33 cellular contexts compared by ENCODE assay signal in the genomic region with DNA sequence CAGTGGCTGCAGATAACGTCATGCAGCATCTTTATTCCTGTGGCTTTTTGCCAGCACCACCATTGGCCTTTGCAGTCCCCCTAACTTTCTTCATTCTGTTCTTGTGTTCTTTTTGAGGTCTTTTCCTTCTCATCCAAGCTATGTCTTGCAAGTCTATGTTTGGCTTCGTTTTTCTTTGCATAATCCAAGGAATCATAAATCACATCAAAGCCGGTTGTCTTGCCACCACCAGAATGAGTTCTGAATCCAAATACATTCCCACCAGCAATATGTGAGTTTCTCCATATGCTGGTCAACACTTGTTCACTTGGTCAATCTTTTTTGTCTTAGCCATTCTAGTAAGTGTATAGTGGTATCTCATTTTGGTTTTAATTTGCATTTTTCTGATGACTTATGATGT.
DNase-seq lines count a peak whose midpoint lies in the region; ATAC-seq, FAIRE-seq and TF ChIP-seq lines count a peak whose summit lies in the region.
"Had no signal": no experiment of that assay in that cellular context is flagged by ENCODE, and none has a peak within 500 bp of the region (broad histone marks: within the 10 kb centered on the region; RNA-seq: fewer than 3 reads in every experiment).

No MANE protein-coding gene starts in this region.

- in situ Hi-C loops in K562 (cut with MboI), result loop anchor here (25.0 kb wide), 1 partner anchor 860 kb away; no protein-coding TSS in a partner anchor

- no peaks in the 10 kb centered on the region for H3K9me1 ChIP-seq in K562 (ENCODE audit: control insufficient read depth, insufficient read depth, low read length)

- H3K27me3 ChIP-seq in SK-N-SH (ENCODE audit: insufficient read depth), result no peaks in the 10 kb centered on the region
- no peaks in the 10 kb centered on the region for H3K27me3 ChIP-seq in K562 (ENCODE audit: control insufficient read depth in 2 of 2, insufficient read depth in 2 of 2, low read length in 2 of 2)
- H3K27me3 ChIP-seq: BE2C; BLaER1; BLaER1 treated with 17β-estradiol and CSF1 and Interleukin-3, amounts not matched to agents 10 nM and 100 nM had no signal

- TF ChIP-seq POLR2A in K562 (conservative IDR thresholded peaks at IDR 0.05), result no peak

- H3K9me2 ChIP-seq in SK-N-SH, result no peaks in the 10 kb centered on the region

- 62% methylated on average over 3 of the region's 3 CpGs for WGBS in SK-N-SH (ENCODE audit: low lambda C conversion rate)
- 6% methylated on average over 3 of the region's 3 CpGs for WGBS in K562 (ENCODE audit: insufficient coverage, low coverage, missing lambda C conversion rate)

- no peak overlapping the region for H3K4me3 ChIP-seq in SK-N-SH (ENCODE audit: low read depth in 2 of 2, low read length in 1 of 2)
- H3K4me3 ChIP-seq in K562, result no peak overlapping the region
- H3K4me3 ChIP-seq: A549; BLaER1; BLaER1 treated with 17β-estradiol and CSF1 and Interleukin-3, amounts not matched to agents 10 nM and 100 nM had no signal

- no peaks in the 10 kb centered on the region for H3F3A ChIP-seq in SK-N-SH (replicated peaks; ENCODE audit: insufficient read depth)

- H3K4me2 ChIP-seq in SK-N-SH (no peak overlapping the region), K562 (ENCODE audit: insufficient read depth, low read length) (no peak overlapping the region)
- H3K4me2 ChIP-seq: A549; BLaER1; BLaER1 treated with 17β-estradiol and CSF1 and Interleukin-3, amounts not matched to agents 10 nM and 100 nM had no signal

- no TSS peak for BruUV-seq in K562 (replicated peaks; lab: Mats Ljungman, UMichigan)

- H4K20me1 ChIP-seq in SK-N-SH (ENCODE audit: insufficient read depth) (no peaks in the 10 kb centered on the region), K562 (replicated peaks; ENCODE audit: control insufficient read depth, insufficient read depth, low read length) (no peaks in the 10 kb centered on the region)
- H4K20me1 ChIP-seq: BLaER1; BLaER1 treated with 17β-estradiol and CSF1 and Interleukin-3, amounts not matched to agents 10 nM and 100 nM had no signal

- FAIRE-seq in K562 (lab: Jason Lieb, UNC), result no peak
- FAIRE-seq: A204.1, A549, D721Med had no signal

- DNase-seq in SK-N-SH (no peak), HEK293T (ENCODE audit: extremely low spot score) (no peak), K562 (ENCODE audit: extremely low read depth in 1 of 4, low spot score in 3 of 4) (no peak), T-helper 2 cell (no peak)
- DNase-seq: 8988T; ACHN; AML-193; BE2C; C1 segment of cervical spinal cord; Caco-2; Calu3; CD4-positive, alpha-beta memory T cell; CD4-positive, alpha-beta T cell; CD4-positive, CD25-positive, alpha-beta regulatory T cell; CD8-positive, alpha-beta memory T cell; CD8-positive, alpha-beta T cell; COR-L47; DMS 273 treated with DMSO at 0.1 percent for 48 hours; DMS153; DMS53; DMS79; DMS79 treated with DMSO at 0.1 percent for 48 hours; DND-41; EL had no signal

- H3K79me2 ChIP-seq in SK-N-SH (ENCODE audit: insufficient read depth), result no peaks in the 10 kb centered on the region
- no peaks in the 10 kb centered on the region for H3K79me2 ChIP-seq in K562 (ENCODE audit: control insufficient read depth, insufficient read depth, low read length)

- H3K27ac ChIP-seq in SK-N-SH (ENCODE audit: low read depth in 2 of 2, low read length in 1 of 2) (no peak overlapping the region), K562 (ENCODE audit: extremely low read depth, low read depth, low read length) (no peak overlapping the region)
- H3K27ac ChIP-seq: 22Rv1; A549; BLaER1; BLaER1 treated with 17β-estradiol and CSF1 and Interleukin-3, amounts not matched to agents 10 nM and 100 nM; C4-2B had no signal

- intact Hi-C loops in K562 (cut with micrococcal nuclease), result no loop called here

- no peak overlapping the region for H2AFZ ChIP-seq in SK-N-SH (ENCODE audit: low read depth)
- no peak overlapping the region for H2AFZ ChIP-seq in K562 (ENCODE audit: low read depth, low read length)

- TF ChIP-seq CTCF in SK-N-SH (IDR thresholded peaks at IDR 0.05), result no peak
- TF ChIP-seq CTCF in K562 (IDR thresholded peaks at IDR 0.05 in 2 of 3, conservative IDR thresholded peaks at IDR 0.05 in 1 of 3; ENCODE audit: insufficient read depth in 2 of 3, low read depth in 1 of 3, low read length in 3 of 3), result no peak

- H3K9me3 ChIP-seq in SK-N-SH (no peaks in the 10 kb centered on the region), K562 (replicated peaks; ENCODE audit: control insufficient read depth, insufficient read depth, low read depth, low read length) (no peaks in the 10 kb centered on the region; the same call in 1 of the 2 replicates)
- H3K9me3 ChIP-seq: A549; BE2C; BLaER1; BLaER1 treated with 17β-estradiol and CSF1 and Interleukin-3, amounts not matched to agents 10 nM and 100 nM; Caco-2 had no signal

- TF ChIP-seq EP300 in SK-N-SH (IDR thresholded peaks at IDR 0.05; ENCODE audit: borderline replicate concordance in 1 of 2, low read depth in 1 of 2, low read length in 1 of 2) (no peak), K562 (IDR thresholded peaks at IDR 0.05; ENCODE audit: low read length) (no peak)

- H3K4me1 ChIP-seq in SK-N-SH (ENCODE audit: control insufficient read depth in 1 of 2, insufficient read depth in 2 of 2, low read depth in 1 of 2, low read length in 1 of 2) (no peaks in the 10 kb centered on the region), K562 (replicated peaks in 1 of 2; ENCODE audit: control insufficient read depth in 2 of 2, insufficient read depth in 2 of 2, low read length in 2 of 2) (no peaks in the 10 kb centered on the region; a peak in 1 of 5 replicates)
- H3K4me1 ChIP-seq: A549, BE2C, BLaER1 had no signal

- POLR2A ChIA-PET in SK-N-SH (lab: Yijun Ruan, JAX) (no interaction called here), HEK293T (lab: Yijun Ruan, JAX) (no interaction called here), K562 (lab: Yijun Ruan, JAX) (interaction anchor here (0.6 kb wide), 1 partner anchor 306 kb away, joined by 3 read pairs; no protein-coding TSS in a partner anchor)

- H3K36me3 ChIP-seq in SK-N-SH (replicated peaks in 1 of 2; ENCODE audit: control insufficient read depth in 1 of 2, insufficient read depth in 2 of 2, low read length in 1 of 2) (no peaks in the 10 kb centered on the region), K562 (ENCODE audit: control insufficient read depth, insufficient read depth, low read length) (no peaks in the 10 kb centered on the region)
- H3K36me3 ChIP-seq: BE2C; BLaER1; BLaER1 treated with 17β-estradiol and CSF1 and Interleukin-3, amounts not matched to agents 10 nM and 100 nM had no signal

- no peak for TF ChIP-seq RAD21 in SK-N-SH (IDR thresholded peaks at IDR 0.05; ENCODE audit: low read length)
- no peak for TF ChIP-seq RAD21 in K562 (CRISPR knock-in tag; conservative IDR thresholded peaks at IDR 0.05 in 1 of 2, IDR thresholded peaks at IDR 0.05 in 1 of 2)

- H3K9ac ChIP-seq in SK-N-SH (no peak overlapping the region), K562 (ENCODE audit: insufficient read depth in 1 of 2, low read depth in 2 of 2, low read length in 2 of 2) (no peak overlapping the region)
- H3K9ac ChIP-seq: BLaER1; BLaER1 treated with 17β-estradiol and CSF1 and Interleukin-3, amounts not matched to agents 10 nM and 100 nM had no signal

- CTCF ChIA-PET in SK-N-SH (lab: Yijun Ruan, JAX), result interaction anchor here (1.0 to 4.5 kb wide), 3 partner anchors 13 to 111 kb away, joined by 3 to 43 read pairs (median 3); a partner anchor contains a TSS
- CTCF ChIA-PET in HEK293T (lab: Yijun Ruan, JAX), result no interaction called here
- CTCF ChIA-PET in K562 (lab: Yijun Ruan, JAX; ENCODE audit: low intra/inter-chr PET ratio), result interaction anchor here (0.6 kb wide), 1 partner anchor 248 kb away, joined by 3 read pairs; no protein-coding TSS in a partner anchor

- ATAC-seq in SK-N-SH treated with all-trans-retinoic acid at 6 μM for 48 hours, result no peak
- no peak for ATAC-seq in K562
- no peak for ATAC-seq in HG03280 (IDR thresholded peaks at IDR 0.05; ENCODE audit: unreplicated experiment)
- ATAC-seq: A549; CD8-positive, alpha-beta T cell had no signal

TF ChIP-seq in SK-N-SH, 30 proteins besides CTCF, POLR2A, EP300 and RAD21 (continues in another document):
- TF ChIP-seq NFIC (IDR thresholded peaks at IDR 0.05; ENCODE audit: borderline replicate concordance), result 0 out of 2 replicates have a peak, but pooled peaks have one; percentile 5

TF ChIP-seq in HEK293T, 16 proteins besides CTCF, POLR2A, EP300 and RAD21:
- TF ChIP-seq, protein P1, sequence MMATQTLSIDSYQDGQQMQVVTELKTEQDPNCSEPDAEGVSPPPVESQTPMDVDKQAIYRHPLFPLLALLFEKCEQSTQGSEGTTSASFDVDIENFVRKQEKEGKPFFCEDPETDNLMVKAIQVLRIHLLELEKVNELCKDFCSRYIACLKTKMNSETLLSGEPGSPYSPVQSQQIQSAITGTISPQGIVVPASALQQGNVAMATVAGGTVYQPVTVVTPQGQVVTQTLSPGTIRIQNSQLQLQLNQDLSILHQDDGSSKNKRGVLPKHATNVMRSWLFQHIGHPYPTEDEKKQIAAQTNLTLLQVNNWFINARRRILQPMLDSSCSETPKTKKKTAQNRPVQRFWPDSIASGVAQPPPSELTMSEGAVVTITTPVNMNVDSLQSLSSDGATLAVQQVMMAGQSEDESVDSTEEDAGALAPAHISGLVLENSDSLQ (IDR thresholded peaks at IDR 0.05), result peak; percentile 29; the same call in 1 of the 2 replicates
- no peak for TF ChIP-seq CTBP1 (IDR thresholded peaks at IDR 0.05; ENCODE audit: borderline replicate concordance)
- TF ChIP-seq FOXM1 (IDR thresholded peaks at IDR 0.05; ENCODE audit: borderline replicate concordance), result no peak
- no peak for TF ChIP-seq ARNT (IDR thresholded peaks at IDR 0.05)
- TF ChIP-seq SP1 (IDR thresholded peaks at IDR 0.05), result no peak
- TF ChIP-seq LEF1 (IDR thresholded peaks at IDR 0.05; ENCODE audit: borderline replicate concordance), result no peak
- TF ChIP-seq ELF4 (IDR thresholded peaks at IDR 0.05), result no peak
TF ChIP-seq in HEK293T: peak in this region for 1.
